In the genomic region with DNA sequence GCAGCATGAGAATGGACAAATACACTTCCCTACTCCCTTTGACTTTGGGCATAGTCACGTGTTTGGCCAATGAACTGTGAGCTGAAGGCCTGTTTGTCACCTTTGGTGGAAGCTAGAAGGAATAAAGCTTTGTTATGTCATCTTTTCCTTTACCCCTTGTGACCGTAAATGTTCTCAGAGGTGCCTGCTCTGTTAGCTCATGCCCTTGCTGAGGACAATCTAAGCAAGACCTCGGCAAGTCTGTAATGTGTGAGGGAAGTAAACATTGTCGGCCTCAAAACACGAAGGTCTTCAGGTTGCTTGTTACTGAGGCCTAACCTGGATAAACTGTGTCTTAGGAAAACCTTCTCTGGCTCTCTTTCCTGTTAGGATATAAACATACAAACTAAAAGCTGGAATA, we compare ENCODE assay signal across 18 cellular contexts.
DNase-seq lines count a peak whose midpoint lies in the region; ATAC-seq and TF ChIP-seq lines count a peak whose summit lies in the region.
"Had no signal": no experiment of that assay in that cellular context is flagged by ENCODE, and none has a peak within 500 bp of the region (broad histone marks: within the 10 kb centered on the region; RNA-seq: fewer than 3 reads in every experiment).

No MANE protein-coding gene starts in this region.

- no peak overlapping the region for H3K4me3 ChIP-seq in body of pancreas
- H3K4me3 ChIP-seq: BLaER1 had no signal

- H3K4me1 Mint-ChIP-seq in type B pancreatic cell (ENCODE audit: unreplicated experiment): no peaks in the 10 kb centered on the region
- H3K4me1 Mint-ChIP-seq: IgD-negative memory B cell had no signal

- DNase-seq in NCI-H748 (lab: John Stamatoyannopoulos, UW; ENCODE audit: unreplicated experiment) (peak; percentile 72), NCI-H748 treated with DMSO at 0.1 percent for 48 hours (lab: John Stamatoyannopoulos, UW) (no peak), body of pancreas (peak in 1 of 4 donors; percentile 6), mucosa of gallbladder (ENCODE audit: low spot score) (peak; percentile 18), type B pancreatic cell (ENCODE audit: extremely low spot score, unreplicated experiment) (no peak), germinal center (ENCODE audit: low spot score) (no peak), GOT3 (lab: John Stamatoyannopoulos, UW) (no peak)
- DNase-seq: CD4-positive, CD25-positive, alpha-beta regulatory T cell; H7; NCI-H2227 treated with DMSO at 0.1 percent for 48 hours; OCI-M1; SK-N-SH; SW 1271 had no signal

- TF ChIP-seq POLR2A in body of pancreas (IDR thresholded peaks at IDR 0.05): no peak

- H3K36me3 Mint-ChIP-seq in type B pancreatic cell: no peaks in the 10 kb centered on the region
- H3K36me3 Mint-ChIP-seq: CD4-positive, CD25-positive, alpha-beta regulatory T cell; IgD-negative memory B cell had no signal

- H3K9me3 ChIP-seq in body of pancreas: no peaks in the 10 kb centered on the region
- H3K9me3 ChIP-seq: SK-N-SH had no signal

- H3K9me3 Mint-ChIP-seq in type B pancreatic cell: peaks cover 3% of the 10 kb centered on the region

- no peak overlapping the region for H3K4me3 Mint-ChIP-seq in type B pancreatic cell
- H3K4me3 Mint-ChIP-seq: CD4-positive, CD25-positive, alpha-beta regulatory T cell; IgD-negative memory B cell had no signal

- WGBS in body of pancreas, 2 donors: 50 to 52% methylated on average over 5 of the region's 5 CpGs

- H3K27ac Mint-ChIP-seq in type B pancreatic cell: peak overlapping the region; percentile 13
- H3K27ac Mint-ChIP-seq: CD4-positive, CD25-positive, alpha-beta regulatory T cell; IgD-negative memory B cell had no signal

- no peaks in the 10 kb centered on the region for H3K36me3 ChIP-seq in body of pancreas (replicated peaks in 1 of 2; ENCODE audit: insufficient read depth in 1 of 2, low read depth in 2 of 2)
- H3K36me3 ChIP-seq: BLaER1 had no signal

- H3K27me3 Mint-ChIP-seq in type B pancreatic cell: peaks cover 12% of the 10 kb centered on the region
- H3K27me3 Mint-ChIP-seq: CD4-positive, CD25-positive, alpha-beta regulatory T cell had no signal

- TF ChIP-seq CTCF in body of pancreas (IDR thresholded peaks at IDR 0.05) (no peak), type B pancreatic cell (conservative IDR thresholded peaks at IDR 0.05) (no peak)

- peak overlapping the region in 2 of 4 donors; percentile 3 to 27 for H3K27ac ChIP-seq in body of pancreas
- H3K27ac ChIP-seq: BLaER1, HL-60, KMS-11 had no signal

- intact Hi-C loops in body of pancreas (cut with DNase I): no loop called here

- H3K27me3 ChIP-seq in body of pancreas: no peaks in the 10 kb centered on the region
- H3K27me3 ChIP-seq: BLaER1 had no signal

- ATAC-seq in body of pancreas: peak; percentile 37
- no peak for ATAC-seq in GM21515 (IDR thresholded peaks at IDR 0.05; ENCODE audit: unreplicated experiment)

- H3K4me1 ChIP-seq in body of pancreas: peaks cover 18% of the 10 kb centered on the region
- H3K4me1 ChIP-seq: BLaER1 had no signal

Comparison
In these comparisons a context has a peak if more than half of its experiments do, and no peak if none do; other contexts are left out.
1. DNase-seq: peak in NCI-H748 (single experiment) and mucosa of gallbladder (single experiment); none in NCI-H748 treated with DMSO at 0.1 percent for 48 hours (single experiment), type B pancreatic cell (single experiment), germinal center (single experiment) and GOT3 (single experiment).